Comparison of ENCODE assay signal across 22 cellular contexts in genomic region chr6:1629316-1629715, GRCh38. TPM values are rescaled to one million over a fixed set of nuclear protein-coding genes. Genes with fewer than 3 reads are reported as not detected.
"Had no signal": no experiment of that assay in that cellular context is flagged by ENCODE, and none has a peak within 500 bp of the region (broad histone marks: within the 10 kb centered on the region; RNA-seq: fewer than 3 reads in every experiment).

No MANE protein-coding gene starts in this region.

- H3K4me1 ChIP-seq: colonic mucosa, pancreas had no signal

- H3K27me3 ChIP-seq: adrenal gland, pancreas had no signal

- DNase-seq: activated CD4-positive, alpha-beta T cell treated with anti-CD3 and anti-CD28 coated beads, Interleukin-2, amount 10 ng/mL, durations not matched to agents 24 days and 14 days; activated CD8-positive, alpha-beta T cell treated with anti-CD3 and anti-CD28 coated beads, Interleukin-2, amount 10 ng/mL, durations not matched to agents 7 days and 5 days; activated naive CD4-positive, alpha-beta T cell; activated T-cell treated with anti-CD3 and anti-CD28 coated beads, Interleukin-2, amount 50 U/mL, for 1 hour; adrenal gland; colonic mucosa; foreskin fibroblast; heart right ventricle; left ventricle myocardium inferior; midbrain; natural killer cell; small intestine; stimulated activated CD4-positive, alpha-beta T cell treated with anti-CD3 and anti-CD28 coated beads, Interleukin-2, amount 100 ng/mL, for 48 hours; stimulated activated CD8-positive, alpha-beta memory T cell treated with anti-CD3 and anti-CD28 coated beads, Interleukin-4, amount 100 ng/mL, for 48 hours; stimulated activated naive B cell treated with anti-CD40 and anti-IgM and Interleukin-4, amounts not matched to agents 10 μg/mL and 1 μg/mL and 100 μg/mL, for 72 hours; T-cell had no signal

- H3K9me3 ChIP-seq: adrenal gland, colonic mucosa, heart right ventricle, left ventricle myocardium inferior, pancreas, right lobe of liver had no signal

- ATAC-seq: activated CD4-positive, CD25-positive, alpha-beta regulatory T cell treated with anti-CD3 and anti-CD28 coated beads, Interleukin-2, amount 50 U/mL, for 24 hours; activated CD8-positive, alpha-beta T cell treated with anti-CD3 and anti-CD28 coated beads, Interleukin-2, amount 10 ng/mL, durations not matched to agents 7 days and 5 days; activated T-helper 17 cell treated with anti-CD3 and anti-CD28 coated beads, Interleukin-2, amount 50 U/mL, for 72 hours; heart right ventricle; natural killer cell; pancreas; right lobe of liver; SK-N-SH treated with all-trans-retinoic acid at 6 μM for 48 hours; stimulated activated naive B cell treated with anti-CD40 and anti-IgM and Interleukin-4, amounts not matched to agents 10 μg/mL and 1 μg/mL and 100 μg/mL, for 72 hours; T-cell had no signal

- H3K27ac ChIP-seq: adrenal gland, colonic mucosa, heart right ventricle, left ventricle myocardium inferior, right lobe of liver, VCaP had no signal

- H3K36me3 ChIP-seq: adrenal gland, colonic mucosa, heart right ventricle, left ventricle myocardium inferior, pancreas, right lobe of liver had no signal

- H3K4me3 ChIP-seq: adrenal gland, colonic mucosa, heart right ventricle, left ventricle myocardium inferior, pancreas, right lobe of liver had no signal

RNA-seq across cellular contexts. Expression of gene FOXC1, which starts 19.6 kb away (rescaled TPM):
- total RNA-seq: activated CD8-positive, alpha-beta T cell treated with anti-CD3 and anti-CD28 coated beads, Interleukin-2, amount 10 ng/mL, durations not matched to agents 7 days and 5 days; activated T-helper 17 cell treated with anti-CD3 and anti-CD28 coated beads, Interleukin-2, amount 50 U/mL, for 72 hours had no signal
